Comparison of ENCODE assay signal across 17 cellular contexts in genomic region chr5:141713616-141714309, GRCh38. TPM values are rescaled to one million over a fixed set of nuclear protein-coding genes. Genes with fewer than 3 reads are reported as not detected.
DNase-seq lines count a peak whose midpoint lies in the region; ATAC-seq and TF ChIP-seq lines count a peak whose summit lies in the region.
"Had no signal": no experiment of that assay in that cellular context is flagged by ENCODE, and none has a peak within 500 bp of the region (broad histone marks: within the 10 kb centered on the region; RNA-seq: fewer than 3 reads in every experiment).

No MANE protein-coding gene starts in this region.

- H3K27me3 ChIP-seq in breast epithelium = no peaks in the 10 kb centered on the region
- no peaks in the 10 kb centered on the region for H3K27me3 ChIP-seq in RWPE2 (ENCODE audit: insufficient read depth, poor library complexity, severe bottlenecking)
- peaks cover 3% of the 10 kb centered on the region for H3K27me3 ChIP-seq in upper lobe of right lung

- peak overlapping the region; percentile 73 for H3K27ac Mint-ChIP-seq in MCF 10A (ENCODE audit: low read depth, unreplicated experiment)
- H3K27ac Mint-ChIP-seq: activated CD4-positive, alpha-beta T cell treated with anti-CD3 and anti-CD28 coated beads, Interleukin-2, amount 10 ng/mL, durations not matched to agents 7 days and 5 days; natural killer cell treated with Interleukin-12 subunit alpha and Interleukin-12 subunit beta and Interleukin-15 and Interleukin-18, amount 100 ng/mL, for 72 hours; T-helper 2 cell treated with Interferon-gamma antibody and Interleukin-4, amounts not matched to agents 5 μg/mL and 100 μg/mL, for 36 hours had no signal

- H3K4me3 ChIP-seq in breast epithelium (no peak overlapping the region), RWPE2 (ENCODE audit: severe bottlenecking) (no peak overlapping the region), upper lobe of right lung (no peak overlapping the region)
- H3K4me3 ChIP-seq: skin epidermis had no signal

- TF ChIP-seq POLR2A in breast epithelium (IDR thresholded peaks at IDR 0.05) = no peak

- no peaks in the 10 kb centered on the region for H3K4me1 ChIP-seq in breast epithelium
- peaks cover 51% of the 10 kb centered on the region for H3K4me1 ChIP-seq in RWPE2 (ENCODE audit: insufficient read depth, poor library complexity, severe bottlenecking)
- peaks cover 8% of the 10 kb centered on the region for H3K4me1 ChIP-seq in upper lobe of right lung

- no peaks in the 10 kb centered on the region for H3K27me3 Mint-ChIP-seq in MCF 10A (ENCODE audit: insufficient read depth, unreplicated experiment)

- no peaks in the 10 kb centered on the region for H3K36me3 Mint-ChIP-seq in MCF 10A (ENCODE audit: insufficient read depth, unreplicated experiment)
- H3K36me3 Mint-ChIP-seq: natural killer cell treated with Interleukin-12 subunit alpha and Interleukin-12 subunit beta and Interleukin-15 and Interleukin-18, amount 100 ng/mL, for 72 hours had no signal

- BruUV-seq in MCF 10A (replicated peaks; lab: Mats Ljungman, UMichigan) = no TSS peak

- POLR2A ChIA-PET in MCF 10A (lab: Yijun Ruan, JAX) = interaction anchor here (0.6 to 2.3 kb wide), 13 partner anchors 8 to 312 kb away, joined by 3 to 13 read pairs (median 3); partner anchors contain the start of genes DELE1, HDAC3, PCDH1 and RELL2

- in situ Hi-C loops in GM13977 (cut with MboI; ENCODE audit: low pct_unique_long_range_greater_than_20kb, low sequenced_read_pairs, unreplicated experiment) = no loop called here

- H3K9me3 ChIP-seq in breast epithelium (no peaks in the 10 kb centered on the region), RWPE2 (ENCODE audit: severe bottlenecking) (no peaks in the 10 kb centered on the region), upper lobe of right lung (no peaks in the 10 kb centered on the region)

- H3K4me3 Mint-ChIP-seq in MCF 10A (ENCODE audit: unreplicated experiment) = peak overlapping the region; percentile 5
- H3K4me3 Mint-ChIP-seq: activated CD4-positive, alpha-beta T cell treated with anti-CD3 and anti-CD28 coated beads, Interleukin-2, amount 10 ng/mL, durations not matched to agents 7 days and 5 days; natural killer cell treated with Interleukin-12 subunit alpha and Interleukin-12 subunit beta and Interleukin-15 and Interleukin-18, amount 100 ng/mL, for 72 hours; T-helper 2 cell treated with Interferon-gamma antibody and Interleukin-4, amounts not matched to agents 5 μg/mL and 100 μg/mL, for 36 hours had no signal

- TF ChIP-seq CTCF in MCF 10A (IDR thresholded peaks at IDR 0.05; ENCODE audit: unreplicated experiment) (no peak), breast epithelium (IDR thresholded peaks at IDR 0.05) (no peak), RWPE2 (IDR thresholded peaks at IDR 0.05; ENCODE audit: poor library complexity, severe bottlenecking) (no peak), upper lobe of right lung (IDR thresholded peaks at IDR 0.05) (no peak), GM13977 (IDR thresholded peaks at IDR 0.05; ENCODE audit: extremely low read depth, insufficient read depth, missing control alignments) (no peak)

- H3K9me3 Mint-ChIP-seq in MCF 10A (ENCODE audit: unreplicated experiment) = no peaks in the 10 kb centered on the region
- H3K9me3 Mint-ChIP-seq: activated CD4-positive, alpha-beta T cell treated with anti-CD3 and anti-CD28 coated beads, Interleukin-2, amount 10 ng/mL, durations not matched to agents 7 days and 5 days; natural killer cell treated with Interleukin-12 subunit alpha and Interleukin-12 subunit beta and Interleukin-15 and Interleukin-18, amount 100 ng/mL, for 72 hours; T-helper 2 cell treated with Interferon-gamma antibody and Interleukin-4, amounts not matched to agents 5 μg/mL and 100 μg/mL, for 36 hours had no signal

- CTCF ChIA-PET in MCF 10A (lab: Yijun Ruan, JAX) = interaction anchor here (0.6 to 4.9 kb wide), 15 partner anchors 12 to 301 kb away, joined by 3 to 37 read pairs (median 3); partner anchors contain the start of genes DELE1 and PCDH1

- ATAC-seq in RWPE2 (ENCODE audit: low read depth) = peak; percentile 81
- peak; percentile 11 for ATAC-seq in upper lobe of right lung
- ATAC-seq: natural killer cell treated with Interleukin-12 subunit alpha and Interleukin-12 subunit beta and Interleukin-15 and Interleukin-18, amount 100 ng/mL, for 72 hours had no signal

- H3K27ac ChIP-seq in breast epithelium = no peak overlapping the region
- H3K27ac ChIP-seq in RWPE2 (ENCODE audit: poor library complexity, severe bottlenecking) = peak overlapping the region; percentile 92
- no peak overlapping the region for H3K27ac ChIP-seq in upper lobe of right lung
- H3K27ac ChIP-seq: skin epidermis had no signal

- H3K4me1 Mint-ChIP-seq in MCF 10A (ENCODE audit: insufficient read depth, unreplicated experiment) = peaks cover 37% of the 10 kb centered on the region
- H3K4me1 Mint-ChIP-seq: activated CD4-positive, alpha-beta T cell treated with anti-CD3 and anti-CD28 coated beads, Interleukin-2, amount 10 ng/mL, durations not matched to agents 7 days and 5 days had no signal

- intact Hi-C loops in MCF 10A (cut with micrococcal nuclease) (no loop called here), breast epithelium (cut with DNase I; ENCODE audit: low total_unique reads) (loop anchor here (1.0 kb wide), 1 partner anchor 49 kb away; no protein-coding TSS in a partner anchor), upper lobe of right lung (cut with DNase I) (no loop called here)

- DNase-seq in MCF 10A (ENCODE audit: unreplicated experiment) (peak; percentile 96), breast epithelium (ENCODE audit: low spot score in 2 of 2) (no peak), RWPE2 (ENCODE audit: low spot score) (peak; percentile 95), glomerular visceral epithelial cell (ENCODE audit: extremely low spot score) (peak; percentile 22), upper lobe of right lung (no peak), pons (ENCODE audit: low spot score) (no peak), GM13977 (ENCODE audit: low spot score) (no peak), NCI-H2196 treated with DMSO at 0.1 percent for 48 hours (lab: John Stamatoyannopoulos, UW; ENCODE audit: unreplicated experiment) (no peak)
- DNase-seq: activated CD4-positive, alpha-beta T cell treated with anti-CD3 and anti-CD28 coated beads, Interleukin-2, amount 10 ng/mL, durations not matched to agents 7 days and 5 days; anterior cingulate cortex; COR-L47; foreskin fibroblast; NCI-H1417 treated with DMSO at 0.1 percent for 48 hours; NCI-H524 treated with DMSO at 0.1 percent for 48 hours had no signal

- H3K36me3 ChIP-seq in breast epithelium (no peaks in the 10 kb centered on the region), RWPE2 (ENCODE audit: low read depth) (no peaks in the 10 kb centered on the region), upper lobe of right lung (no peaks in the 10 kb centered on the region)

RNA-seq across cellular contexts. Expression of gene ARAP3, which starts 31.7 kb away (rescaled TPM):
- total RNA-seq in MCF 10A (2022) (19.8 and 22.8 TPM in 2 replicates), breast epithelium (10 to 100 TPM in 1 of 3 donors, 1 to 10 TPM in 2; 2.6 to 12.1 (median 5.9) TPM), upper lobe of right lung (42.4 TPM)

Comparison
In these comparisons a context has a peak if more than half of its experiments do, and no peak if none do; other contexts are left out.
1. DNase-seq: peak in MCF 10A (single experiment), RWPE2 (single experiment) and glomerular visceral epithelial cell (single experiment); none in breast epithelium (0 of 2), upper lobe of right lung (single experiment), pons (single experiment), GM13977 (single experiment) and NCI-H2196 treated with DMSO at 0.1 percent for 48 hours (single experiment).